Comparison of ENCODE assay signal across 26 cellular contexts in genomic region chr4:8577972-8578371, GRCh38. TPM values are rescaled to one million over a fixed set of nuclear protein-coding genes. Genes with fewer than 3 reads are reported as not detected.
"Had no signal": no experiment of that assay in that cellular context is flagged by ENCODE, and none has a peak within 500 bp of the region (broad histone marks: within the 10 kb centered on the region; RNA-seq: fewer than 3 reads in every experiment).

No MANE protein-coding gene starts in this region.

- H3K27ac ChIP-seq: adrenal gland, body of pancreas, PC-9, RWPE1, SJCRH30, SK-N-MC had no signal

- H3K4me2 ChIP-seq: PC-9 had no signal

- H3K9me3 ChIP-seq: adrenal gland, body of pancreas, SJCRH30 had no signal

- H3K4me1 ChIP-seq: adrenal gland, body of pancreas, SJCRH30 had no signal

- H2AFZ ChIP-seq: PC-9 had no signal

- H3K4me3 ChIP-seq: adrenal gland, body of pancreas, PC-9, SJCRH30, SK-N-MC had no signal

- H3K36me3 ChIP-seq: adrenal gland, SJCRH30 had no signal

- DNase-seq: activated CD4-positive, alpha-beta T cell treated with anti-CD3 and anti-CD28 coated beads, Interleukin-2, amount 10 ng/mL, durations not matched to agents 24 days and 14 days; activated CD4-positive, alpha-beta T cell treated with anti-CD3 and anti-CD28 coated beads, Interleukin-2, amount 50 U/mL, for 48 hours; activated CD8-positive, alpha-beta T cell treated with anti-CD3 and anti-CD28 coated beads, Interleukin-2, amount 10 ng/mL, durations not matched to agents 7 days and 5 days; activated gamma-delta T cell; activated naive CD4-positive, alpha-beta T cell treated with Interleukin-2 at 50 U/mL for 16 hours; activated T-cell treated with anti-CD3 and anti-CD28 coated beads, Interleukin-2, amount 50 U/mL, for 24 hours; adrenal gland; body of pancreas; NCI-H1048; NCI-H1436 treated with DMSO at 0.1 percent for 48 hours; NCI-H1694 treated with DMSO at 0.1 percent for 48 hours; NCI-H2029; NCI-H345; NCI-H524 treated with DMSO at 0.1 percent for 48 hours; PC-9; SJCRH30 had no signal

- H3K27me3 ChIP-seq: body of pancreas, SJCRH30 had no signal

- FAIRE-seq: astrocyte, RCC 7860, TTC549 had no signal

RNA-seq across cellular contexts. Expression of gene GPR78, which starts 2.2 kb away (rescaled TPM):
- total RNA-seq: activated CD4-positive, alpha-beta T cell treated with anti-CD3 and anti-CD28 coated beads, Interleukin-2, amount 10 ng/mL, durations not matched to agents 24 days and 14 days; activated CD8-positive, alpha-beta T cell treated with anti-CD3 and anti-CD28 coated beads, Interleukin-2, amount 10 ng/mL, durations not matched to agents 7 days and 5 days; activated T-helper 2 cell treated with anti-CD3 and anti-CD28 coated beads, Interferon-gamma antibody, Interleukin-2, Interleukin-4, amounts not matched to agents 10 μg/mL and 5 μg/mL and 100 μg/mL, durations not matched to agents 14 hours and 24 hours and 36 hours; body of pancreas; NCI-H460; Right ventricle myocardium inferior; T-helper 1 cell treated with Interleukin-12 subunit alpha and Interleukin-12 subunit beta and Interleukin-4 antibody, amounts not matched to agents 30 ng/mL and 1 ng/mL, for 36 hours had no signal

RNA-seq across cellular contexts. Expression of gene CPZ, which starts 14.6 kb away (rescaled TPM):
- total RNA-seq: activated CD4-positive, alpha-beta T cell treated with anti-CD3 and anti-CD28 coated beads, Interleukin-2, amount 10 ng/mL, durations not matched to agents 24 days and 14 days; activated naive CD4-positive, alpha-beta T cell treated with anti-CD3 and anti-CD28 coated beads, Interleukin-2, amount 50 U/mL, for 72 hours; activated T-helper 2 cell treated with anti-CD3 and anti-CD28 coated beads, Interferon-gamma antibody, Interleukin-2, Interleukin-4, amounts not matched to agents 10 μg/mL and 5 μg/mL and 100 μg/mL, durations not matched to agents 14 hours and 24 hours and 36 hours; T-helper 1 cell treated with Interleukin-12 subunit alpha and Interleukin-12 subunit beta and Interleukin-4 antibody, amounts not matched to agents 30 ng/mL and 1 ng/mL, for 36 hours had no signal
